1 cellular context compared by ENCODE assay signal in genomic region chr7:106590209-106590816, GRCh38.
TF ChIP-seq lines count a peak whose summit lies in the region.

No MANE protein-coding gene starts in this region.

TF ChIP-seq in HepG2, 621 proteins besides CTCF, POLR2A, EP300 and RAD21 (continued from another document):
- TF ChIP-seq HOXA9 (CRISPR knock-in tag; IDR thresholded peaks at IDR 0.05; ENCODE audit: borderline replicate concordance) (no peak), SP1 (IDR thresholded peaks at IDR 0.05) (no peak), SP1 (CRISPR knock-in tag; IDR thresholded peaks at IDR 0.05) (no peak), SKI (IDR thresholded peaks at IDR 0.05; ENCODE audit: partially characterized antibody) (no peak), DBP (CRISPR knock-in tag; IDR thresholded peaks at IDR 0.05; ENCODE audit: not compliant biosample characterization) (no peak), RNF219 (CRISPR knock-in tag; IDR thresholded peaks at IDR 0.05) (no peak), SRSF9 (IDR thresholded peaks at IDR 0.05; ENCODE audit: borderline replicate concordance, insufficient read depth, low read depth, low read length, poor library complexity, severe bottlenecking) (no peak), ONECUT2 (CRISPR knock-in tag; IDR thresholded peaks at IDR 0.05) (no peak), ZNF816 (CRISPR knock-in tag; IDR thresholded peaks at IDR 0.05; ENCODE audit: borderline replicate concordance) (no peak), ZNF83 (CRISPR knock-in tag; IDR thresholded peaks at IDR 0.05; ENCODE audit: borderline replicate concordance) (no peak), MAFF (IDR thresholded peaks at IDR 0.05; ENCODE audit: low read depth, low read length) (no peak), ARNT2 (CRISPR knock-in tag; IDR thresholded peaks at IDR 0.05; ENCODE audit: low read depth) (no peak), ZNF501 (CRISPR knock-in tag; IDR thresholded peaks at IDR 0.05) (no peak), ZNF883 (CRISPR knock-in tag; IDR thresholded peaks at IDR 0.05; ENCODE audit: not compliant biosample characterization) (no peak)
TF ChIP-seq in HepG2: peak in this region for 0.
